21 cellular contexts compared by ENCODE assay signal in the genomic region with DNA sequence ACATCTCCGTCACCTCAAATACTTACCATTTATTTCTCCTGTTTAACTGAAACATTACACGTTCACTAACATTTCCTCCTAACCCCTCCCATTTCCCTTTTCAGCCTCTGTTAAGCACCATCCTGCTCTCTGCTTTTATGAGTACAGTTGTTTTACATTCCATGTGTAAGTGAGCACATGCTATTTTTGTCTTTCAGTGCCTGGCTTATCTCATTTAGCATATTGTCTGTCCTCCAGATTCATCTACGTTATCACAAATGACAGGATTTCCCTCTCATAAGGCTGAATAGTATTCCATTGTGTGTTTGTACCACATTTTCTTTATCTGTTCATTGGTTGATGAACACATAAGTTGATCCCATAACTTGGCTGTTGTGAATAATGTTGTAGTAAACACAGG. TPM values are rescaled to one million over a fixed set of nuclear protein-coding genes. Genes with fewer than 3 reads are reported as not detected.
DNase-seq lines count a peak whose midpoint lies in the region; ATAC-seq and TF ChIP-seq lines count a peak whose summit lies in the region.
"Had no signal": no experiment of that assay in that cellular context is flagged by ENCODE, and none has a peak within 500 bp of the region (broad histone marks: within the 10 kb centered on the region; RNA-seq: fewer than 3 reads in every experiment).

No MANE protein-coding gene starts in this region.

- H3K4me3 Mint-ChIP-seq in brain = no peak overlapping the region
- H3K4me3 Mint-ChIP-seq: activated naive CD8-positive, alpha-beta T cell treated with anti-CD3 and anti-CD28 coated beads, Interleukin-2, amount 10 ng/mL, durations not matched to agents 7 days and 5 days; activated T-cell treated with anti-CD3 and anti-CD28 coated beads, Interleukin-2, amount 50 U/mL, for 4 hours; CD4-positive, CD25-positive, alpha-beta regulatory T cell; central memory CD8-positive, alpha-beta T cell; IgD-negative memory B cell; naive B cell had no signal

- peak overlapping the region in 3 of 5 experiments; percentile 13 to 22 (median 18) for H3K27ac Mint-ChIP-seq in brain
- H3K27ac Mint-ChIP-seq: activated naive CD8-positive, alpha-beta T cell treated with anti-CD3 and anti-CD28 coated beads, Interleukin-2, amount 10 ng/mL, durations not matched to agents 7 days and 5 days had no signal

- H3K4me1 ChIP-seq in Karpas-422 (ENCODE audit: low read length) = no peaks in the 10 kb centered on the region
- H3K4me1 ChIP-seq: stomach had no signal

- H3K4me3 ChIP-seq in H7 (ENCODE audit: insufficient read depth, low read depth, low read length) = no peak overlapping the region
- H3K4me3 ChIP-seq in Karpas-422 (ENCODE audit: low read length) = no peak overlapping the region
- H3K4me3 ChIP-seq: stomach had no signal

- no peaks in the 10 kb centered on the region for H3K9me3 ChIP-seq in Karpas-422 (ENCODE audit: low read length)
- H3K9me3 ChIP-seq: stomach had no signal

- H3K9me2 ChIP-seq in Karpas-422 (replicated peaks; ENCODE audit: insufficient read depth, low read length) = no peaks in the 10 kb centered on the region

- H4K20me1 ChIP-seq in Karpas-422 (ENCODE audit: insufficient read depth, low read depth, low read length) = no peaks in the 10 kb centered on the region

- no peak overlapping the region for H3K4me2 ChIP-seq in Karpas-422 (ENCODE audit: low read depth, low read length, poor library complexity, severe bottlenecking)

- H3K36me3 ChIP-seq in H7 (replicated peaks; ENCODE audit: control insufficient read depth, insufficient read depth, low read length) (peaks cover 13% of the 10 kb centered on the region), Karpas-422 (ENCODE audit: insufficient read depth, low read length) (no peaks in the 10 kb centered on the region; the same call in 1 of the 2 replicates)

- H3K27me3 Mint-ChIP-seq in brain = no peaks in the 10 kb centered on the region
- H3K27me3 Mint-ChIP-seq: activated naive CD8-positive, alpha-beta T cell treated with anti-CD3 and anti-CD28 coated beads, Interleukin-2, amount 10 ng/mL, durations not matched to agents 7 days and 5 days; CD4-positive, CD25-positive, alpha-beta regulatory T cell; central memory CD8-positive, alpha-beta T cell; IgD-negative memory B cell; naive B cell had no signal

- H3K9me3 Mint-ChIP-seq in brain = no peaks in the 10 kb centered on the region
- H3K9me3 Mint-ChIP-seq: activated naive CD8-positive, alpha-beta T cell treated with anti-CD3 and anti-CD28 coated beads, Interleukin-2, amount 10 ng/mL, durations not matched to agents 7 days and 5 days; activated T-cell treated with anti-CD3 and anti-CD28 coated beads, Interleukin-2, amount 50 U/mL, for 4 hours; CD4-positive, CD25-positive, alpha-beta regulatory T cell; central memory CD8-positive, alpha-beta T cell; IgD-negative memory B cell; naive B cell had no signal

- TF ChIP-seq CTCF in brain (conservative IDR thresholded peaks at IDR 0.05) = no peak

- DNase-seq in NCI-H2029 (lab: John Stamatoyannopoulos, UW) (peak; percentile 17), left cardiac atrium (no peak), myocyte (ENCODE audit: low read depth) (peak; percentile 79), dedifferentiated amniotic fluid mesenchymal stem cell (ENCODE audit: extremely low spot score) (no peak), H7 (no peak), Karpas-422 (no peak)
- DNase-seq: ACHN; activated CD4-positive, alpha-beta T cell treated with anti-CD3 and anti-CD28 coated beads, Interleukin-2, amount 50 U/mL, for 48 hours; activated naive CD8-positive, alpha-beta T cell treated with anti-CD3 and anti-CD28 coated beads, Interleukin-2, amount 10 ng/mL, durations not matched to agents 7 days and 5 days; activated T-cell treated with anti-CD3 and anti-CD28 coated beads, Interleukin-2, amount 50 U/mL, for 4 hours; head of caudate nucleus; naive B cell; NCI-H1048; NCI-H2107; NCI-H524 treated with DMSO at 0.1 percent for 48 hours; stomach had no signal

- no peaks in the 10 kb centered on the region for H3K4me1 Mint-ChIP-seq in brain
- H3K4me1 Mint-ChIP-seq: central memory CD8-positive, alpha-beta T cell; IgD-negative memory B cell; naive B cell had no signal

- no peaks in the 10 kb centered on the region for H3K27me3 ChIP-seq in H7 (ENCODE audit: control insufficient read depth, insufficient read depth, low read length)
- no peaks in the 10 kb centered on the region for H3K27me3 ChIP-seq in Karpas-422 (ENCODE audit: low read length)
- H3K27me3 ChIP-seq: stomach had no signal

- peak; percentile 83 to 85 for ATAC-seq in left cardiac atrium
- no peak for ATAC-seq in GM19351 (IDR thresholded peaks at IDR 0.05; ENCODE audit: unreplicated experiment)
- ATAC-seq: activated T-cell treated with anti-CD3 and anti-CD28 coated beads, Interleukin-2, amount 50 U/mL, for 4 hours had no signal

- H3K79me2 ChIP-seq in Karpas-422 (ENCODE audit: low read length) = 0 out of 2 replicates have a peak, but pooled peaks cover 3% of the 10 kb centered on the region

- peaks cover 61% of the 10 kb centered on the region for H3K36me3 Mint-ChIP-seq in brain

- intact Hi-C loops in left cardiac atrium (cut with DNase I) = no loop called here

- no peak overlapping the region for H3K27ac ChIP-seq in Karpas-422 (ENCODE audit: low read length)

- H3K9ac ChIP-seq in Karpas-422 (ENCODE audit: low read length) = no peak overlapping the region

- no peak overlapping the region for H2AFZ ChIP-seq in Karpas-422 (ENCODE audit: low read length)

RNA-seq across cellular contexts. Expression of gene TAF11, which starts 22.7 kb away (rescaled TPM):
- polyA plus RNA-seq in brain (ENCODE audit: insufficient read depth, low read depth, low replicate concordance) = 48.1 TPM
- total RNA-seq in left cardiac atrium (10 to 100 TPM; 16.6 to 20.5 TPM), myocyte (33.1 and 38.6 TPM in 2 replicates)
- polyA plus RNA-seq in myocyte (2012) = 32.2 TPM
- 52.8 and 55.4 TPM in 2 replicates for total RNA-seq in H7 (2014; rRNA removed; shearing (Covaris generic))
- total RNA-seq in Karpas-422 (2014; rRNA removed; shearing (Covaris generic); ENCODE audit: low replicate concordance) = 15.9 and 19.1 TPM in 2 replicates

RNA-seq across cellular contexts. Expression of gene ANKS1A, which starts 23.9 kb away (rescaled TPM):
- polyA plus RNA-seq in brain (ENCODE audit: insufficient read depth, low read depth, low replicate concordance) = 27.1 TPM
- 10 to 100 TPM; 20.9 to 26.4 TPM for total RNA-seq in left cardiac atrium
- total RNA-seq in myocyte = 70.6 and 90.2 TPM in 2 replicates
- polyA plus RNA-seq in myocyte (2012) = 53.0 TPM
- total RNA-seq in H7 (2014; rRNA removed; shearing (Covaris generic)) = 22.4 and 24.3 TPM in 2 replicates
- total RNA-seq in Karpas-422 (2014; rRNA removed; shearing (Covaris generic); ENCODE audit: low replicate concordance) = 7.0 and 10.3 TPM in 2 replicates

Comparison
In these comparisons a context has a peak if more than half of its experiments do, and no peak if none do; other contexts are left out.
1. DNase-seq: peak in NCI-H2029 (single experiment) and myocyte (single experiment); none in left cardiac atrium (single experiment), dedifferentiated amniotic fluid mesenchymal stem cell (single experiment), H7 (single experiment) and Karpas-422 (single experiment).